Comparison of ENCODE assay signal across 1 cellular context in genomic region chr19:10420444-10421239, GRCh38.
TF ChIP-seq lines count a peak whose summit lies in the region.

TSS of gene PDE4A (plus strand) at chr19:10420538. CDS start at chr19:10420765, 227 bp downstream.

TF ChIP-seq in K562, 482 proteins besides CTCF, POLR2A, EP300 and RAD21 (continued from another document and continues in another):
- TF ChIP-seq ZNF318 (IDR thresholded peaks at IDR 0.05; ENCODE audit: borderline replicate concordance in 1 of 2, low read depth in 1 of 2), result no peak
- TF ChIP-seq ZFP91 (CRISPR knock-in tag; IDR thresholded peaks at IDR 0.05), result no peak
- TF ChIP-seq STAG1 (CRISPR knock-in tag; IDR thresholded peaks at IDR 0.05; ENCODE audit: borderline replicate concordance), result no peak
- no peak for TF ChIP-seq ZNF253 (CRISPR knock-in tag; conservative IDR thresholded peaks at IDR 0.05)
- peak; percentile 52; the same call in 1 of the 2 replicates for TF ChIP-seq MYNN (IDR thresholded peaks at IDR 0.05)
- TF ChIP-seq MYNN (CRISPR knock-in tag; IDR thresholded peaks at IDR 0.05), result no peak
- TF ChIP-seq SIX5 (IDR thresholded peaks at IDR 0.05; ENCODE audit: borderline replicate concordance in 1 of 2, insufficient read depth in 1 of 2, low read depth in 1 of 2, low read length in 2 of 2), result no peak
- TF ChIP-seq SNIP1 (IDR thresholded peaks at IDR 0.05; ENCODE audit: low read depth), result no peak
- no peak for TF ChIP-seq ZBTB12 (CRISPR knock-in tag; IDR thresholded peaks at IDR 0.05)
- TF ChIP-seq, protein P1, sequence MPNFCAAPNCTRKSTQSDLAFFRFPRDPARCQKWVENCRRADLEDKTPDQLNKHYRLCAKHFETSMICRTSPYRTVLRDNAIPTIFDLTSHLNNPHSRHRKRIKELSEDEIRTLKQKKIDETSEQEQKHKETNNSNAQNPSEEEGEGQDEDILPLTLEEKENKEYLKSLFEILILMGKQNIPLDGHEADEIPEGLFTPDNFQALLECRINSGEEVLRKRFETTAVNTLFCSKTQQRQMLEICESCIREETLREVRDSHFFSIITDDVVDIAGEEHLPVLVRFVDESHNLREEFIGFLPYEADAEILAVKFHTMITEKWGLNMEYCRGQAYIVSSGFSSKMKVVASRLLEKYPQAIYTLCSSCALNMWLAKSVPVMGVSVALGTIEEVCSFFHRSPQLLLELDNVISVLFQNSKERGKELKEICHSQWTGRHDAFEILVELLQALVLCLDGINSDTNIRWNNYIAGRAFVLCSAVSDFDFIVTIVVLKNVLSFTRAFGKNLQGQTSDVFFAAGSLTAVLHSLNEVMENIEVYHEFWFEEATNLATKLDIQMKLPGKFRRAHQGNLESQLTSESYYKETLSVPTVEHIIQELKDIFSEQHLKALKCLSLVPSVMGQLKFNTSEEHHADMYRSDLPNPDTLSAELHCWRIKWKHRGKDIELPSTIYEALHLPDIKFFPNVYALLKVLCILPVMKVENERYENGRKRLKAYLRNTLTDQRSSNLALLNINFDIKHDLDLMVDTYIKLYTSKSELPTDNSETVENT (CRISPR knock-in tag; IDR thresholded peaks at IDR 0.05), result no peak
- TF ChIP-seq, protein P2, sequence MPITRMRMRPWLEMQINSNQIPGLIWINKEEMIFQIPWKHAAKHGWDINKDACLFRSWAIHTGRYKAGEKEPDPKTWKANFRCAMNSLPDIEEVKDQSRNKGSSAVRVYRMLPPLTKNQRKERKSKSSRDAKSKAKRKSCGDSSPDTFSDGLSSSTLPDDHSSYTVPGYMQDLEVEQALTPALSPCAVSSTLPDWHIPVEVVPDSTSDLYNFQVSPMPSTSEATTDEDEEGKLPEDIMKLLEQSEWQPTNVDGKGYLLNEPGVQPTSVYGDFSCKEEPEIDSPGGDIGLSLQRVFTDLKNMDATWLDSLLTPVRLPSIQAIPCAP (CRISPR knock-in tag; IDR thresholded peaks at IDR 0.05; ENCODE audit: borderline replicate concordance), result no peak
- TF ChIP-seq SRF (CRISPR knock-in tag; IDR thresholded peaks at IDR 0.05), result peak in 1 of 2 experiments; percentile 61; a peak in 1 of 4 replicates
- TF ChIP-seq HMG20B (CRISPR knock-in tag; IDR thresholded peaks at IDR 0.05), result no peak
- no peak for TF ChIP-seq NR2F6 (CRISPR knock-in tag; IDR thresholded peaks at IDR 0.05)
- TF ChIP-seq SUPT5H (IDR thresholded peaks at IDR 0.05), result no peak
- peak; percentile 11 for TF ChIP-seq TAF1 (IDR thresholded peaks at IDR 0.05; ENCODE audit: control insufficient read depth, extremely low read depth, insufficient read depth, low read length, severe bottlenecking)
- TF ChIP-seq KLF6 (CRISPR knock-in tag; IDR thresholded peaks at IDR 0.05; ENCODE audit: borderline replicate concordance), result no peak
- no peak for TF ChIP-seq E2F4 (CRISPR knock-in tag; IDR thresholded peaks at IDR 0.05; ENCODE audit: low read depth)
- TF ChIP-seq, protein P3, sequence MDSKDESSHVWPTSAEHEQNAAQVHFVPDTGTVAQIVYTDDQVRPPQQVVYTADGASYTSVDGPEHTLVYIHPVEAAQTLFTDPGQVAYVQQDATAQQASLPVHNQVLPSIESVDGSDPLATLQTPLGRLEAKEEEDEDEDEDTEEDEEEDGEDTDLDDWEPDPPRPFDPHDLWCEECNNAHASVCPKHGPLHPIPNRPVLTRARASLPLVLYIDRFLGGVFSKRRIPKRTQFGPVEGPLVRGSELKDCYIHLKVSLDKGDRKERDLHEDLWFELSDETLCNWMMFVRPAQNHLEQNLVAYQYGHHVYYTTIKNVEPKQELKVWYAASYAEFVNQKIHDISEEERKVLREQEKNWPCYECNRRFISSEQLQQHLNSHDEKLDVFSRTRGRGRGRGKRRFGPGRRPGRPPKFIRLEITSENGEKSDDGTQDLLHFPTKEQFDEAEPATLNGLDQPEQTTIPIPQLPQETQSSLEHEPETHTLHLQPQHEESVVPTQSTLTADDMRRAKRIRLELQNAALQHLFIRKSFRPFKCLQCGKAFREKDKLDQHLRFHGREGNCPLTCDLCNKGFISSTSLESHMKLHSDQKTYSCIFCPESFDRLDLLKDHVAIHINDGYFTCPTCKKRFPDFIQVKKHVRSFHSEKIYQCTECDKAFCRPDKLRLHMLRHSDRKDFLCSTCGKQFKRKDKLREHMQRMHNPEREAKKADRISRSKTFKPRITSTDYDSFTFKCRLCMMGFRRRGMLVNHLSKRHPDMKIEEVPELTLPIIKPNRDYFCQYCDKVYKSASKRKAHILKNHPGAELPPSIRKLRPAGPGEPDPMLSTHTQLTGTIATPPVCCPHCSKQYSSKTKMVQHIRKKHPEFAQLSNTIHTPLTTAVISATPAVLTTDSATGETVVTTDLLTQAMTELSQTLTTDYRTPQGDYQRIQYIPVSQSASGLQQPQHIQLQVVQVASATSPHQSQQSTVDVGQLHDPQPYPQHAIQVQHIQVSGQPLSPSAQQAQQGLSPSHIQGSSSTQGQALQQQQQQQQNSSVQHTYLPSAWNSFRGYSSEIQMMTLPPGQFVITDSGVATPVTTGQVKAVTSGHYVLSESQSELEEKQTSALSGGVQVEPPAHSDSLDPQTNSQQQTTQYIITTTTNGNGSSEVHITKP (IDR thresholded peaks at IDR 0.05; ENCODE audit: partially characterized antibody), result no peak
- no peak for TF ChIP-seq MECOM (CRISPR knock-in tag; IDR thresholded peaks at IDR 0.05)
- no peak for TF ChIP-seq MTA2 (IDR thresholded peaks at IDR 0.05; ENCODE audit: low read depth)
- TF ChIP-seq BDP1 (IDR thresholded peaks at IDR 0.05; ENCODE audit: insufficient read depth, insufficient read length), result no peak
- TF ChIP-seq C11orf30 (IDR thresholded peaks at IDR 0.05; ENCODE audit: low read depth), result no peak
- TF ChIP-seq, protein P4, sequence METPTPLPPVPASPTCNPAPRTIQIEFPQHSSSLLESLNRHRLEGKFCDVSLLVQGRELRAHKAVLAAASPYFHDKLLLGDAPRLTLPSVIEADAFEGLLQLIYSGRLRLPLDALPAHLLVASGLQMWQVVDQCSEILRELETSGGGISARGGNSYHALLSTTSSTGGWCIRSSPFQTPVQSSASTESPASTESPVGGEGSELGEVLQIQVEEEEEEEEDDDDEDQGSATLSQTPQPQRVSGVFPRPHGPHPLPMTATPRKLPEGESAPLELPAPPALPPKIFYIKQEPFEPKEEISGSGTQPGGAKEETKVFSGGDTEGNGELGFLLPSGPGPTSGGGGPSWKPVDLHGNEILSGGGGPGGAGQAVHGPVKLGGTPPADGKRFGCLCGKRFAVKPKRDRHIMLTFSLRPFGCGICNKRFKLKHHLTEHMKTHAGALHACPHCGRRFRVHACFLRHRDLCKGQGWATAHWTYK (CRISPR knock-in tag; IDR thresholded peaks at IDR 0.05), result no peak
- peak; percentile 10 for TF ChIP-seq RBM25 (IDR thresholded peaks at IDR 0.05; ENCODE audit: low read depth, low read length, severe bottlenecking)
- TF ChIP-seq, protein P5, sequence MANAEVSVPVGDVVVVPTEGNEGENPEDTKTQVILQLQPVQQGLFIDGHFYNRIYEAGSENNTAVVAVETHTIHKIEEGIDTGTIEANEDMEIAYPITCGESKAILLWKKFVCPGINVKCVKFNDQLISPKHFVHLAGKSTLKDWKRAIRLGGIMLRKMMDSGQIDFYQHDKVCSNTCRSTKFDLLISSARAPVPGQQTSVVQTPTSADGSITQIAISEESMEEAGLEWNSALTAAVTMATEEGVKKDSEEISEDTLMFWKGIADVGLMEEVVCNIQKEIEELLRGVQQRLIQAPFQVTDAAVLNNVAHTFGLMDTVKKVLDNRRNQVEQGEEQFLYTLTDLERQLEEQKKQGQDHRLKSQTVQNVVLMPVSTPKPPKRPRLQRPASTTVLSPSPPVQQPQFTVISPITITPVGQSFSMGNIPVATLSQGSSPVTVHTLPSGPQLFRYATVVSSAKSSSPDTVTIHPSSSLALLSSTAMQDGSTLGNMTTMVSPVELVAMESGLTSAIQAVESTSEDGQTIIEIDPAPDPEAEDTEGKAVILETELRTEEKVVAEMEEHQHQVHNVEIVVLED (CRISPR knock-in tag; IDR thresholded peaks at IDR 0.05), result no peak
- TF ChIP-seq ZC3H11A (IDR thresholded peaks at IDR 0.05; ENCODE audit: low read depth, low read length), result no peak
- TF ChIP-seq NFXL1 (CRISPR knock-in tag; IDR thresholded peaks at IDR 0.05), result no peak
- no peak for TF ChIP-seq U2AF2 (optimal IDR thresholded peaks at IDR 0.05; ENCODE audit: low read depth, low read length)
- no peak for TF ChIP-seq ZNF324 (CRISPR knock-in tag; IDR thresholded peaks at IDR 0.05)
- TF ChIP-seq ZNF23 (CRISPR knock-in tag; IDR thresholded peaks at IDR 0.05), result no peak
- TF ChIP-seq, protein P6, sequence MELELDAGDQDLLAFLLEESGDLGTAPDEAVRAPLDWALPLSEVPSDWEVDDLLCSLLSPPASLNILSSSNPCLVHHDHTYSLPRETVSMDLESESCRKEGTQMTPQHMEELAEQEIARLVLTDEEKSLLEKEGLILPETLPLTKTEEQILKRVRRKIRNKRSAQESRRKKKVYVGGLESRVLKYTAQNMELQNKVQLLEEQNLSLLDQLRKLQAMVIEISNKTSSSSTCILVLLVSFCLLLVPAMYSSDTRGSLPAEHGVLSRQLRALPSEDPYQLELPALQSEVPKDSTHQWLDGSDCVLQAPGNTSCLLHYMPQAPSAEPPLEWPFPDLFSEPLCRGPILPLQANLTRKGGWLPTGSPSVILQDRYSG (tag; conservative IDR thresholded peaks at IDR 0.05; ENCODE audit: low read depth), result no peak
